Comparison of ENCODE assay signal across 2 cellular contexts in genomic region chr15:58386081-58386480, GRCh38.
TF ChIP-seq lines count a peak whose summit lies in the region.

No MANE protein-coding gene starts in this region.

TF ChIP-seq in liver, 16 proteins besides CTCF, POLR2A, EP300 and RAD21:
- TF ChIP-seq HNF4A (conservative IDR thresholded peaks at IDR 0.05) (peak; percentile 57 to 64), NR2F2 (IDR thresholded peaks at IDR 0.05) (no peak), EGR1 (IDR thresholded peaks at IDR 0.05; ENCODE audit: low read depth in 2 of 2) (no peak), GABPA (IDR thresholded peaks at IDR 0.05 in 1 of 2, conservative IDR thresholded peaks at IDR 0.05 in 1 of 2) (no peak), REST (IDR thresholded peaks at IDR 0.05) (peak; percentile 39), JUND (IDR thresholded peaks at IDR 0.05) (no peak), YY1 (IDR thresholded peaks at IDR 0.05) (peak; percentile 68), RXRA (IDR thresholded peaks at IDR 0.05) (peak; percentile 73 to 78), MAX (IDR thresholded peaks at IDR 0.05) (no peak), ZBTB33 (IDR thresholded peaks at IDR 0.05) (no peak), FOXA1 (IDR thresholded peaks at IDR 0.05) (no peak), SP1 (IDR thresholded peaks at IDR 0.05) (peak; percentile 46), FOXA2 (IDR thresholded peaks at IDR 0.05) (no peak), ATF3 (IDR thresholded peaks at IDR 0.05) (no peak)

TF ChIP-seq in HepG2, 621 proteins besides CTCF, POLR2A, EP300 and RAD21:
- TF ChIP-seq ZNF724P (CRISPR knock-in tag; IDR thresholded peaks at IDR 0.05; ENCODE audit: borderline replicate concordance) (no peak), ZNF720 (CRISPR knock-in tag; IDR thresholded peaks at IDR 0.05) (no peak), HMGXB4 (CRISPR knock-in tag; IDR thresholded peaks at IDR 0.05; ENCODE audit: borderline replicate concordance in 1 of 2, low read depth in 1 of 2) (no peak), PRPF4 (IDR thresholded peaks at IDR 0.05; ENCODE audit: low read depth, low read length, poor library complexity, severe bottlenecking) (no peak), MAFK (conservative IDR thresholded peaks at IDR 0.05 in 1 of 2, IDR thresholded peaks at IDR 0.05 in 1 of 2; ENCODE audit: low read length in 2 of 2) (no peak), BORCS8-MEF2B (CRISPR knock-in tag; IDR thresholded peaks at IDR 0.05) (no peak), DZIP1 (CRISPR knock-in tag; IDR thresholded peaks at IDR 0.05) (no peak), CENPBD1 (CRISPR knock-in tag; IDR thresholded peaks at IDR 0.05; ENCODE audit: borderline replicate concordance, low read depth) (no peak), ZNF563 (CRISPR knock-in tag; IDR thresholded peaks at IDR 0.05) (no peak), HNF1A (IDR thresholded peaks at IDR 0.05; ENCODE audit: low read depth) (no peak), HNF1A (CRISPR knock-in tag; IDR thresholded peaks at IDR 0.05; ENCODE audit: borderline replicate concordance) (no peak)
